21 cellular contexts compared by ENCODE assay signal in genomic region chr2:104641801-104642200, GRCh38.
"Had no signal": no experiment of that assay in that cellular context is flagged by ENCODE, and none has a peak within 500 bp of the region (broad histone marks: within the 10 kb centered on the region; RNA-seq: fewer than 3 reads in every experiment).

No MANE protein-coding gene starts in this region.

- H3K4me3 ChIP-seq: esophagus squamous epithelium, gastroesophageal sphincter, left ventricle myocardium inferior, lower lobe of right lung, spleen, testis, transverse colon had no signal

- H3K9me3 Mint-ChIP-seq: dendritic cell treated with granulocyte-macrophage colony-stimulating factor and Interleukin-4, amounts not matched to agents 40 ng/mL and 50 ng/mL, for 4 days; memory B cell; stimulated activated memory B cell treated with anti-CD40 and anti-IgM and Interleukin-4, amounts not matched to agents 10 μg/mL and 1 μg/mL and 100 μg/mL, for 72 hours had no signal

- H3K4me1 Mint-ChIP-seq: memory B cell; stimulated activated memory B cell treated with anti-CD40 and anti-IgM and Interleukin-4, amounts not matched to agents 10 μg/mL and 1 μg/mL and 100 μg/mL, for 72 hours; stimulated activated naive CD8-positive, alpha-beta T cell treated with anti-CD3 and anti-CD28 coated beads, Interleukin-15, amount 100 ng/mL, for 72 hours had no signal

- H3K27ac Mint-ChIP-seq: dendritic cell treated with granulocyte-macrophage colony-stimulating factor and Interleukin-4, amounts not matched to agents 40 ng/mL and 50 ng/mL, for 4 days; memory B cell; nephron progenitor cell; stimulated activated memory B cell treated with anti-CD40 and anti-IgM and Interleukin-4, amounts not matched to agents 10 μg/mL and 1 μg/mL and 100 μg/mL, for 72 hours had no signal

- H3K27me3 Mint-ChIP-seq: dendritic cell treated with granulocyte-macrophage colony-stimulating factor and Interleukin-4, amounts not matched to agents 40 ng/mL and 50 ng/mL, for 4 days; stimulated activated memory B cell treated with anti-CD40 and anti-IgM and Interleukin-4, amounts not matched to agents 10 μg/mL and 1 μg/mL and 100 μg/mL, for 72 hours; stimulated activated naive CD8-positive, alpha-beta T cell treated with anti-CD3 and anti-CD28 coated beads, Interleukin-15, amount 100 ng/mL, for 72 hours had no signal

- DNase-seq: esophagus squamous epithelium; foreskin fibroblast; glutamatergic neuron; kidney; left cardiac atrium; left ventricle myocardium inferior; lower lobe of right lung; midbrain; nephron progenitor cell; spleen; stimulated activated CD4-positive, alpha-beta T cell treated with anti-CD3 and anti-CD28 coated beads, Interleukin-15, amount 100 ng/mL, for 24 hours; stimulated activated CD4-positive, alpha-beta T cell treated with anti-CD3 and anti-CD28 coated beads, Interleukin-1b, Interleukin-23, amount 100 ng/mL, for 48 hours; stimulated activated CD4-positive, alpha-beta T cell treated with anti-CD3 and anti-CD28 coated beads, Interleukin-4, amount 100 ng/mL, for 24 hours; stimulated activated naive CD8-positive, alpha-beta T cell treated with anti-CD3 and anti-CD28 coated beads, Interleukin-15, amount 100 ng/mL, for 72 hours; testis; transverse colon had no signal

- ATAC-seq: gastroesophageal sphincter; left cardiac atrium; lower lobe of right lung; sciatic nerve; stimulated activated memory B cell treated with anti-CD40 and anti-IgM and Interleukin-4, amounts not matched to agents 10 μg/mL and 1 μg/mL and 100 μg/mL, for 72 hours; stimulated activated naive CD8-positive, alpha-beta T cell treated with anti-CD3 and anti-CD28 coated beads, Interleukin-15, amount 100 ng/mL, for 72 hours had no signal

- H3K4me3 Mint-ChIP-seq: dendritic cell treated with granulocyte-macrophage colony-stimulating factor and Interleukin-4, amounts not matched to agents 40 ng/mL and 50 ng/mL, for 4 days; memory B cell; nephron progenitor cell; stimulated activated memory B cell treated with anti-CD40 and anti-IgM and Interleukin-4, amounts not matched to agents 10 μg/mL and 1 μg/mL and 100 μg/mL, for 72 hours; stimulated activated naive CD8-positive, alpha-beta T cell treated with anti-CD3 and anti-CD28 coated beads, Interleukin-15, amount 100 ng/mL, for 72 hours had no signal

- H3K36me3 Mint-ChIP-seq: memory B cell; stimulated activated memory B cell treated with anti-CD40 and anti-IgM and Interleukin-4, amounts not matched to agents 10 μg/mL and 1 μg/mL and 100 μg/mL, for 72 hours had no signal
